ENCODE assay signal across 9 cellular contexts in the genomic region with DNA sequence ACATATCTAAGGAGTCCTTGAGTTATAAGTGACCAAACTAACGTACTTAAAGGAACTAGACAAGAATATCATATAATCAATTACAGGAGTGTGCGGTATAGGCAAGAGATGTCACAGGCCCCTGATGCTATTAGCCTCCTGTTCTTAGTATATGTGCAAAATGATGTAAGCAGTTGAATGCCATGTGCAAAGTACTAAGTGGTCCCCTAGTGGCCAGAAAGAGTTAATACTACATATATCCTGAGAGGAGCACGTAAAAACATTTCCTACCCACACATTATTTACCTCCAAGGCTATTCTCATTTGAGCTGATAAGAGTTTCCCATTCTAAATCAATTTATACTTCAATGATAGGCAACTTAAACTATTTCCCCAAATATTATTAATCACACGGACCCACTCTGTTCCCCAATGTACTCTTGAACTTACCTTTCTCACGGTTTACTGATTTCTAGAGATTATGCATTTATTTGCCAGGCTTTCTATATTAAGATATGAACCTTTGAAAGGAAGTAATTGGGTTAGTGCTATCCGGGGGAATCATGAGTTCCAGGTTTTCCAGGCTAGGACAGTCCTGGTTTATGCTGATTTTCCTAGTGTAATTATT.
DNase-seq lines count a peak whose midpoint lies in the region; ATAC-seq and TF ChIP-seq lines count a peak whose summit lies in the region.
"Had no signal": no experiment of that assay in that cellular context is flagged by ENCODE, and none has a peak within 500 bp of the region (broad histone marks: within the 10 kb centered on the region; RNA-seq: fewer than 3 reads in every experiment).

No MANE protein-coding gene starts in this region.

- no peak overlapping the region for H3K27ac ChIP-seq in osteoblast (ENCODE audit: low read depth, low read length)
- H3K27ac ChIP-seq: neutrophil had no signal

- H2AFZ ChIP-seq in osteoblast (ENCODE audit: low read length), result no peak overlapping the region

- H3K79me2 ChIP-seq in osteoblast (ENCODE audit: insufficient read depth, low read length), result no peaks in the 10 kb centered on the region

- no peak overlapping the region for H3K4me3 ChIP-seq in osteoblast (ENCODE audit: insufficient read depth, low read length)

- no peaks in the 10 kb centered on the region for H3K36me3 ChIP-seq in osteoblast (ENCODE audit: insufficient read depth, low read length)
- H3K36me3 ChIP-seq: neutrophil had no signal

- DNase-seq in CD1c-positive myeloid dendritic cell (ENCODE audit: extremely low spot score), result peak; percentile 5
- peak; percentile 9 for DNase-seq in GM19240 (ENCODE audit: insufficient read length, low spot score)
- DNase-seq in NCI-H460 (ENCODE audit: extremely low read depth, low read depth), result peak; percentile 54
- DNase-seq in T47D (ENCODE audit: low read depth in 1 of 2, low spot score in 1 of 2), result peak; percentile 6 to 38
- no peak for DNase-seq in osteoblast (ENCODE audit: insufficient read length, low spot score, missing footprints)
- DNase-seq in hippocampal formation (lab: John Stamatoyannopoulos, UW), result no peak
- DNase-seq in occipital lobe (lab: John Stamatoyannopoulos, UW), result no peak

- H3K27me3 ChIP-seq in osteoblast (ENCODE audit: insufficient read depth, low read length), result no peaks in the 10 kb centered on the region
- H3K27me3 ChIP-seq: neutrophil had no signal

- H3K4me2 ChIP-seq in osteoblast (ENCODE audit: insufficient read depth, low read length), result no peak overlapping the region

- peak; percentile 75 for TF ChIP-seq CTCF in osteoblast (IDR thresholded peaks at IDR 0.05; ENCODE audit: extremely low read depth, low read depth, low read length)

- H3K4me1 ChIP-seq in osteoblast (ENCODE audit: insufficient read depth, low read length), result no peaks in the 10 kb centered on the region

- in situ Hi-C loops in T47D (cut with HindIII; ENCODE audit: low pct_unique_long_range_greater_than_20kb, low sequenced_read_pairs), result no loop called here

- no peaks in the 10 kb centered on the region for H4K20me1 ChIP-seq in osteoblast (ENCODE audit: insufficient read depth, low read length)

- ATAC-seq in HG03103 (IDR thresholded peaks at IDR 0.05; ENCODE audit: low read depth, unreplicated experiment), result peak; percentile 100

- no peaks in the 10 kb centered on the region for H3K9me3 ChIP-seq in osteoblast (ENCODE audit: low read depth, low read length)
- H3K9me3 ChIP-seq: neutrophil had no signal

Comparison
In these comparisons a context has a peak if more than half of its experiments do, and no peak if none do; other contexts are left out.
1. DNase-seq: peak in CD1c-positive myeloid dendritic cell (single experiment), GM19240 (single experiment), NCI-H460 (single experiment) and T47D (2 of 2); none in osteoblast (single experiment), hippocampal formation (0 of 2) and occipital lobe (single experiment).